In genomic region chr2:227673620-227674019, GRCh38 we compare ENCODE assay signal across 15 cellular contexts. TPM values are rescaled to one million over a fixed set of nuclear protein-coding genes. Genes with fewer than 3 reads are reported as not detected.
"Had no signal": no experiment of that assay in that cellular context is flagged by ENCODE, and none has a peak within 500 bp of the region (broad histone marks: within the 10 kb centered on the region; RNA-seq: fewer than 3 reads in every experiment).

No MANE protein-coding gene starts in this region.

RNA-seq across cellular contexts. Expression of gene SCYGR5, which starts 7.0 kb away (rescaled TPM):
- total RNA-seq: activated CD4-positive, alpha-beta memory T cell treated with anti-CD3 and anti-CD28 coated beads, Interleukin-2, amount 10 ng/mL, durations not matched to agents 7 days and 5 days; activated CD4-positive, alpha-beta T cell treated with anti-CD3 and anti-CD28 coated beads for 36 hours; activated CD4-positive, alpha-beta T cell treated with anti-CD3 and anti-CD28 coated beads, Interleukin-2, amount 10 ng/mL, durations not matched to agents 7 days and 5 days; activated CD8-positive, alpha-beta memory T cell treated with anti-CD3 and anti-CD28 coated beads, Interleukin-2, amount 10 ng/mL, durations not matched to agents 7 days and 5 days; activated CD8-positive, alpha-beta T cell treated with anti-CD3 and anti-CD28 coated beads, Interleukin-2, amount 10 ng/mL, durations not matched to agents 7 days and 5 days; activated naive CD8-positive, alpha-beta T cell treated with anti-CD3 and anti-CD28 coated beads, Interleukin-2, amount 10 ng/mL, durations not matched to agents 7 days and 5 days; activated T-helper 2 cell treated with anti-CD3 and anti-CD28 coated beads, Interferon-gamma antibody, Interleukin-2, Interleukin-4, amounts not matched to agents 10 μg/mL and 5 μg/mL and 100 μg/mL, durations not matched to agents 14 hours and 24 hours and 36 hours; adrenal gland; aorta; astrocyte; body of pancreas; breast epithelium; cardiac septum; cerebellum; WTC11 had no signal
- polyA plus RNA-seq: adrenal gland, aorta had no signal

RNA-seq across cellular contexts. Expression of gene SLC19A3, which starts 44.2 kb away (rescaled TPM):
- total RNA-seq: activated CD4-positive, alpha-beta memory T cell treated with anti-CD3 and anti-CD28 coated beads, Interleukin-2, amount 10 ng/mL, durations not matched to agents 7 days and 5 days; activated CD4-positive, alpha-beta T cell treated with anti-CD3 and anti-CD28 coated beads for 36 hours; activated CD4-positive, alpha-beta T cell treated with anti-CD3 and anti-CD28 coated beads, Interleukin-2, amount 10 ng/mL, durations not matched to agents 7 days and 5 days; activated CD8-positive, alpha-beta memory T cell treated with anti-CD3 and anti-CD28 coated beads, Interleukin-2, amount 10 ng/mL, durations not matched to agents 7 days and 5 days; activated CD8-positive, alpha-beta T cell treated with anti-CD3 and anti-CD28 coated beads, Interleukin-2, amount 10 ng/mL, durations not matched to agents 7 days and 5 days; activated naive CD8-positive, alpha-beta T cell treated with anti-CD3 and anti-CD28 coated beads, Interleukin-2, amount 10 ng/mL, durations not matched to agents 7 days and 5 days; activated T-helper 2 cell treated with anti-CD3 and anti-CD28 coated beads, Interferon-gamma antibody, Interleukin-2, Interleukin-4, amounts not matched to agents 10 μg/mL and 5 μg/mL and 100 μg/mL, durations not matched to agents 14 hours and 24 hours and 36 hours had no signal

RNA-seq across cellular contexts. Expression of gene SCYGR6, which starts 50.9 kb away (rescaled TPM):
- total RNA-seq: activated CD4-positive, alpha-beta memory T cell treated with anti-CD3 and anti-CD28 coated beads, Interleukin-2, amount 10 ng/mL, durations not matched to agents 7 days and 5 days; activated CD4-positive, alpha-beta T cell treated with anti-CD3 and anti-CD28 coated beads for 36 hours; activated CD4-positive, alpha-beta T cell treated with anti-CD3 and anti-CD28 coated beads, Interleukin-2, amount 10 ng/mL, durations not matched to agents 7 days and 5 days; activated CD8-positive, alpha-beta memory T cell treated with anti-CD3 and anti-CD28 coated beads, Interleukin-2, amount 10 ng/mL, durations not matched to agents 7 days and 5 days; activated CD8-positive, alpha-beta T cell treated with anti-CD3 and anti-CD28 coated beads, Interleukin-2, amount 10 ng/mL, durations not matched to agents 7 days and 5 days; activated naive CD8-positive, alpha-beta T cell treated with anti-CD3 and anti-CD28 coated beads, Interleukin-2, amount 10 ng/mL, durations not matched to agents 7 days and 5 days; activated T-helper 2 cell treated with anti-CD3 and anti-CD28 coated beads, Interferon-gamma antibody, Interleukin-2, Interleukin-4, amounts not matched to agents 10 μg/mL and 5 μg/mL and 100 μg/mL, durations not matched to agents 14 hours and 24 hours and 36 hours; adrenal gland; aorta; astrocyte; body of pancreas; breast epithelium; cardiac septum; cerebellum; WTC11 had no signal
- polyA plus RNA-seq: adrenal gland, aorta had no signal

RNA-seq across cellular contexts. Expression of gene SCYGR7, which starts 54.5 kb away (rescaled TPM):
- total RNA-seq: activated CD4-positive, alpha-beta memory T cell treated with anti-CD3 and anti-CD28 coated beads, Interleukin-2, amount 10 ng/mL, durations not matched to agents 7 days and 5 days; activated CD4-positive, alpha-beta T cell treated with anti-CD3 and anti-CD28 coated beads for 36 hours; activated CD4-positive, alpha-beta T cell treated with anti-CD3 and anti-CD28 coated beads, Interleukin-2, amount 10 ng/mL, durations not matched to agents 7 days and 5 days; activated CD8-positive, alpha-beta memory T cell treated with anti-CD3 and anti-CD28 coated beads, Interleukin-2, amount 10 ng/mL, durations not matched to agents 7 days and 5 days; activated CD8-positive, alpha-beta T cell treated with anti-CD3 and anti-CD28 coated beads, Interleukin-2, amount 10 ng/mL, durations not matched to agents 7 days and 5 days; activated naive CD8-positive, alpha-beta T cell treated with anti-CD3 and anti-CD28 coated beads, Interleukin-2, amount 10 ng/mL, durations not matched to agents 7 days and 5 days; activated T-helper 2 cell treated with anti-CD3 and anti-CD28 coated beads, Interferon-gamma antibody, Interleukin-2, Interleukin-4, amounts not matched to agents 10 μg/mL and 5 μg/mL and 100 μg/mL, durations not matched to agents 14 hours and 24 hours and 36 hours; adrenal gland; aorta; astrocyte; body of pancreas; breast epithelium; cardiac septum; cerebellum; WTC11 had no signal
- polyA plus RNA-seq: adrenal gland, aorta had no signal

RNA-seq across cellular contexts. Expression of gene SCYGR4, which starts 56.3 kb away (rescaled TPM):
- total RNA-seq: activated CD4-positive, alpha-beta memory T cell treated with anti-CD3 and anti-CD28 coated beads, Interleukin-2, amount 10 ng/mL, durations not matched to agents 7 days and 5 days; activated CD4-positive, alpha-beta T cell treated with anti-CD3 and anti-CD28 coated beads for 36 hours; activated CD4-positive, alpha-beta T cell treated with anti-CD3 and anti-CD28 coated beads, Interleukin-2, amount 10 ng/mL, durations not matched to agents 7 days and 5 days; activated CD8-positive, alpha-beta memory T cell treated with anti-CD3 and anti-CD28 coated beads, Interleukin-2, amount 10 ng/mL, durations not matched to agents 7 days and 5 days; activated CD8-positive, alpha-beta T cell treated with anti-CD3 and anti-CD28 coated beads, Interleukin-2, amount 10 ng/mL, durations not matched to agents 7 days and 5 days; activated naive CD8-positive, alpha-beta T cell treated with anti-CD3 and anti-CD28 coated beads, Interleukin-2, amount 10 ng/mL, durations not matched to agents 7 days and 5 days; activated T-helper 2 cell treated with anti-CD3 and anti-CD28 coated beads, Interferon-gamma antibody, Interleukin-2, Interleukin-4, amounts not matched to agents 10 μg/mL and 5 μg/mL and 100 μg/mL, durations not matched to agents 14 hours and 24 hours and 36 hours; adrenal gland; aorta; astrocyte; body of pancreas; breast epithelium; cardiac septum; cerebellum; WTC11 had no signal
- polyA plus RNA-seq: adrenal gland, aorta had no signal
